ENCODE assay signal across 1 cellular context in genomic region chr9:137666950-137667670, GRCh38.
TF ChIP-seq lines count a peak whose summit lies in the region.

No MANE protein-coding gene starts in this region.

TF ChIP-seq in WTC11, 78 proteins besides CTCF, POLR2A, EP300 and RAD21 (continued from another document and continues in another):
- TF ChIP-seq, protein P1, sequence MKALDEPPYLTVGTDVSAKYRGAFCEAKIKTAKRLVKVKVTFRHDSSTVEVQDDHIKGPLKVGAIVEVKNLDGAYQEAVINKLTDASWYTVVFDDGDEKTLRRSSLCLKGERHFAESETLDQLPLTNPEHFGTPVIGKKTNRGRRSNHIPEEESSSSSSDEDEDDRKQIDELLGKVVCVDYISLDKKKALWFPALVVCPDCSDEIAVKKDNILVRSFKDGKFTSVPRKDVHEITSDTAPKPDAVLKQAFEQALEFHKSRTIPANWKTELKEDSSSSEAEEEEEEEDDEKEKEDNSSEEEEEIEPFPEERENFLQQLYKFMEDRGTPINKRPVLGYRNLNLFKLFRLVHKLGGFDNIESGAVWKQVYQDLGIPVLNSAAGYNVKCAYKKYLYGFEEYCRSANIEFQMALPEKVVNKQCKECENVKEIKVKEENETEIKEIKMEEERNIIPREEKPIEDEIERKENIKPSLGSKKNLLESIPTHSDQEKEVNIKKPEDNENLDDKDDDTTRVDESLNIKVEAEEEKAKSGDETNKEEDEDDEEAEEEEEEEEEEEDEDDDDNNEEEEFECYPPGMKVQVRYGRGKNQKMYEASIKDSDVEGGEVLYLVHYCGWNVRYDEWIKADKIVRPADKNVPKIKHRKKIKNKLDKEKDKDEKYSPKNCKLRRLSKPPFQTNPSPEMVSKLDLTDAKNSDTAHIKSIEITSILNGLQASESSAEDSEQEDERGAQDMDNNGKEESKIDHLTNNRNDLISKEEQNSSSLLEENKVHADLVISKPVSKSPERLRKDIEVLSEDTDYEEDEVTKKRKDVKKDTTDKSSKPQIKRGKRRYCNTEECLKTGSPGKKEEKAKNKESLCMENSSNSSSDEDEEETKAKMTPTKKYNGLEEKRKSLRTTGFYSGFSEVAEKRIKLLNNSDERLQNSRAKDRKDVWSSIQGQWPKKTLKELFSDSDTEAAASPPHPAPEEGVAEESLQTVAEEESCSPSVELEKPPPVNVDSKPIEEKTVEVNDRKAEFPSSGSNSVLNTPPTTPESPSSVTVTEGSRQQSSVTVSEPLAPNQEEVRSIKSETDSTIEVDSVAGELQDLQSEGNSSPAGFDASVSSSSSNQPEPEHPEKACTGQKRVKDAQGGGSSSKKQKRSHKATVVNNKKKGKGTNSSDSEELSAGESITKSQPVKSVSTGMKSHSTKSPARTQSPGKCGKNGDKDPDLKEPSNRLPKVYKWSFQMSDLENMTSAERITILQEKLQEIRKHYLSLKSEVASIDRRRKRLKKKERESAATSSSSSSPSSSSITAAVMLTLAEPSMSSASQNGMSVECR (CRISPR knock-in tag; IDR thresholded peaks at IDR 0.05; ENCODE audit: borderline replicate concordance), result no peak
- TF ChIP-seq TP53 (CRISPR knock-in tag; IDR thresholded peaks at IDR 0.05) (no peak), FOXJ3 (CRISPR knock-in tag; IDR thresholded peaks at IDR 0.05; ENCODE audit: borderline replicate concordance) (no peak), E2F1 (CRISPR knock-in tag; IDR thresholded peaks at IDR 0.05) (no peak), STAT6 (CRISPR knock-in tag; conservative IDR thresholded peaks at IDR 0.05; ENCODE audit: low read depth) (no peak), ZNF416 (CRISPR knock-in tag; IDR thresholded peaks at IDR 0.05) (no peak), NFE2L1 (CRISPR knock-in tag; IDR thresholded peaks at IDR 0.05) (no peak), TEAD1 (CRISPR knock-in tag; IDR thresholded peaks at IDR 0.05) (peak; percentile 77), SP1 (CRISPR knock-in tag; conservative IDR thresholded peaks at IDR 0.05) (peak; percentile 59), ZNF423 (CRISPR knock-in tag; IDR thresholded peaks at IDR 0.05) (peak; percentile 71), ZNF219 (CRISPR knock-in tag; IDR thresholded peaks at IDR 0.05; ENCODE audit: borderline replicate concordance) (no peak), USF2 (CRISPR knock-in tag; IDR thresholded peaks at IDR 0.05) (peak; percentile 85), USF1 (CRISPR knock-in tag; IDR thresholded peaks at IDR 0.05) (peak; percentile 83), RORB (CRISPR knock-in tag; IDR thresholded peaks at IDR 0.05) (no peak), IRF2 (CRISPR knock-in tag; IDR thresholded peaks at IDR 0.05; ENCODE audit: borderline replicate concordance, low read depth) (no peak), ETV6 (CRISPR knock-in tag; IDR thresholded peaks at IDR 0.05) (peak; percentile 89; the same call in 1 of the 2 replicates), ERG (CRISPR knock-in tag; IDR thresholded peaks at IDR 0.05) (no peak), SMAD3 (CRISPR knock-in tag; IDR thresholded peaks at IDR 0.05; ENCODE audit: borderline replicate concordance) (0 out of 2 replicates have a peak, but pooled peaks have one; percentile 5)
- TF ChIP-seq, protein P2, sequence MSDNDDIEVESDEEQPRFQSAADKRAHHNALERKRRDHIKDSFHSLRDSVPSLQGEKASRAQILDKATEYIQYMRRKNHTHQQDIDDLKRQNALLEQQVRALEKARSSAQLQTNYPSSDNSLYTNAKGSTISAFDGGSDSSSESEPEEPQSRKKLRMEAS (CRISPR knock-in tag; IDR thresholded peaks at IDR 0.05), result peak; percentile 67
- TF ChIP-seq, protein P3, sequence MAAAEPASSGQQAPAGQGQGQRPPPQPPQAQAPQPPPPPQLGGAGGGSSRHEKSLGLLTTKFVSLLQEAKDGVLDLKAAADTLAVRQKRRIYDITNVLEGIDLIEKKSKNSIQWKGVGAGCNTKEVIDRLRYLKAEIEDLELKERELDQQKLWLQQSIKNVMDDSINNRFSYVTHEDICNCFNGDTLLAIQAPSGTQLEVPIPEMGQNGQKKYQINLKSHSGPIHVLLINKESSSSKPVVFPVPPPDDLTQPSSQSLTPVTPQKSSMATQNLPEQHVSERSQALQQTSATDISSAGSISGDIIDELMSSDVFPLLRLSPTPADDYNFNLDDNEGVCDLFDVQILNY (CRISPR knock-in tag; IDR thresholded peaks at IDR 0.05), result no peak
- TF ChIP-seq, protein P4, sequence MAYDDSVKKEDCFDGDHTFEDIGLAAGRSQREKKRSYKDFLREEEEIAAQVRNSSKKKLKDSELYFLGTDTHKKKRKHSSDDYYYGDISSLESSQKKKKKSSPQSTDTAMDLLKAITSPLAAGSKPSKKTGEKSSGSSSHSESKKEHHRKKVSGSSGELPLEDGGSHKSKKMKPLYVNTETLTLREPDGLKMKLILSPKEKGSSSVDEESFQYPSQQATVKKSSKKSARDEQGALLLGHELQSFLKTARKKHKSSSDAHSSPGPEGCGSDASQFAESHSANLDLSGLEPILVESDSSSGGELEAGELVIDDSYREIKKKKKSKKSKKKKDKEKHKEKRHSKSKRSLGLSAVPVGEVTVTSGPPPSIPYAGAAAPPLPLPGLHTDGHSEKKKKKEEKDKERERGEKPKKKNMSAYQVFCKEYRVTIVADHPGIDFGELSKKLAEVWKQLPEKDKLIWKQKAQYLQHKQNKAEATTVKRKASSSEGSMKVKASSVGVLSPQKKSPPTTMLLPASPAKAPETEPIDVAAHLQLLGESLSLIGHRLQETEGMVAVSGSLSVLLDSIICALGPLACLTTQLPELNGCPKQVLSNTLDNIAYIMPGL (CRISPR knock-in tag; IDR thresholded peaks at IDR 0.05), result no peak
- TF ChIP-seq, protein P5, sequence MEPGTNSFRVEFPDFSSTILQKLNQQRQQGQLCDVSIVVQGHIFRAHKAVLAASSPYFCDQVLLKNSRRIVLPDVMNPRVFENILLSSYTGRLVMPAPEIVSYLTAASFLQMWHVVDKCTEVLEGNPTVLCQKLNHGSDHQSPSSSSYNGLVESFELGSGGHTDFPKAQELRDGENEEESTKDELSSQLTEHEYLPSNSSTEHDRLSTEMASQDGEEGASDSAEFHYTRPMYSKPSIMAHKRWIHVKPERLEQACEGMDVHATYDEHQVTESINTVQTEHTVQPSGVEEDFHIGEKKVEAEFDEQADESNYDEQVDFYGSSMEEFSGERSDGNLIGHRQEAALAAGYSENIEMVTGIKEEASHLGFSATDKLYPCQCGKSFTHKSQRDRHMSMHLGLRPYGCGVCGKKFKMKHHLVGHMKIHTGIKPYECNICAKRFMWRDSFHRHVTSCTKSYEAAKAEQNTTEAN (CRISPR knock-in tag; IDR thresholded peaks at IDR 0.05), result no peak
- TF ChIP-seq, protein P6, sequence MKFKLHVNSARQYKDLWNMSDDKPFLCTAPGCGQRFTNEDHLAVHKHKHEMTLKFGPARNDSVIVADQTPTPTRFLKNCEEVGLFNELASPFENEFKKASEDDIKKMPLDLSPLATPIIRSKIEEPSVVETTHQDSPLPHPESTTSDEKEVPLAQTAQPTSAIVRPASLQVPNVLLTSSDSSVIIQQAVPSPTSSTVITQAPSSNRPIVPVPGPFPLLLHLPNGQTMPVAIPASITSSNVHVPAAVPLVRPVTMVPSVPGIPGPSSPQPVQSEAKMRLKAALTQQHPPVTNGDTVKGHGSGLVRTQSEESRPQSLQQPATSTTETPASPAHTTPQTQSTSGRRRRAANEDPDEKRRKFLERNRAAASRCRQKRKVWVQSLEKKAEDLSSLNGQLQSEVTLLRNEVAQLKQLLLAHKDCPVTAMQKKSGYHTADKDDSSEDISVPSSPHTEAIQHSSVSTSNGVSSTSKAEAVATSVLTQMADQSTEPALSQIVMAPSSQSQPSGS (CRISPR knock-in tag; IDR thresholded peaks at IDR 0.05; ENCODE audit: borderline replicate concordance, low read depth), result no peak
- TF ChIP-seq, protein P7, sequence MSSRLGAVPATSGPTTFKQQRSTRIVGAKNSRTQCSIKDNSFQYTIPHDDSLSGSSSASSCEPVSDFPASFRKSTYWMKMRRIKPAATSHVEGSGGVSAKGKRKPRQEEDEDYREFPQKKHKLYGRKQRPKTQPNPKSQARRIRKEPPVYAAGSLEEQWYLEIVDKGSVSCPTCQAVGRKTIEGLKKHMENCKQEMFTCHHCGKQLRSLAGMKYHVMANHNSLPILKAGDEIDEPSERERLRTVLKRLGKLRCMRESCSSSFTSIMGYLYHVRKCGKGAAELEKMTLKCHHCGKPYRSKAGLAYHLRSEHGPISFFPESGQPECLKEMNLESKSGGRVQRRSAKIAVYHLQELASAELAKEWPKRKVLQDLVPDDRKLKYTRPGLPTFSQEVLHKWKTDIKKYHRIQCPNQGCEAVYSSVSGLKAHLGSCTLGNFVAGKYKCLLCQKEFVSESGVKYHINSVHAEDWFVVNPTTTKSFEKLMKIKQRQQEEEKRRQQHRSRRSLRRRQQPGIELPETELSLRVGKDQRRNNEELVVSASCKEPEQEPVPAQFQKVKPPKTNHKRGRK (CRISPR knock-in tag; IDR thresholded peaks at IDR 0.05; ENCODE audit: borderline replicate concordance), result no peak
- TF ChIP-seq, protein P8, sequence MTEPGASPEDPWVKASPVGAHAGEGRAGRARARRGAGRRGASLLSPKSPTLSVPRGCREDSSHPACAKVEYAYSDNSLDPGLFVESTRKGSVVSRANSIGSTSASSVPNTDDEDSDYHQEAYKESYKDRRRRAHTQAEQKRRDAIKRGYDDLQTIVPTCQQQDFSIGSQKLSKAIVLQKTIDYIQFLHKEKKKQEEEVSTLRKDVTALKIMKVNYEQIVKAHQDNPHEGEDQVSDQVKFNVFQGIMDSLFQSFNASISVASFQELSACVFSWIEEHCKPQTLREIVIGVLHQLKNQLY (CRISPR knock-in tag; IDR thresholded peaks at IDR 0.05), result no peak
- TF ChIP-seq, protein P9, sequence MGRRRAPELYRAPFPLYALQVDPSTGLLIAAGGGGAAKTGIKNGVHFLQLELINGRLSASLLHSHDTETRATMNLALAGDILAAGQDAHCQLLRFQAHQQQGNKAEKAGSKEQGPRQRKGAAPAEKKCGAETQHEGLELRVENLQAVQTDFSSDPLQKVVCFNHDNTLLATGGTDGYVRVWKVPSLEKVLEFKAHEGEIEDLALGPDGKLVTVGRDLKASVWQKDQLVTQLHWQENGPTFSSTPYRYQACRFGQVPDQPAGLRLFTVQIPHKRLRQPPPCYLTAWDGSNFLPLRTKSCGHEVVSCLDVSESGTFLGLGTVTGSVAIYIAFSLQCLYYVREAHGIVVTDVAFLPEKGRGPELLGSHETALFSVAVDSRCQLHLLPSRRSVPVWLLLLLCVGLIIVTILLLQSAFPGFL (CRISPR knock-in tag; IDR thresholded peaks at IDR 0.05; ENCODE audit: borderline replicate concordance), result no peak
- TF ChIP-seq, protein P10, sequence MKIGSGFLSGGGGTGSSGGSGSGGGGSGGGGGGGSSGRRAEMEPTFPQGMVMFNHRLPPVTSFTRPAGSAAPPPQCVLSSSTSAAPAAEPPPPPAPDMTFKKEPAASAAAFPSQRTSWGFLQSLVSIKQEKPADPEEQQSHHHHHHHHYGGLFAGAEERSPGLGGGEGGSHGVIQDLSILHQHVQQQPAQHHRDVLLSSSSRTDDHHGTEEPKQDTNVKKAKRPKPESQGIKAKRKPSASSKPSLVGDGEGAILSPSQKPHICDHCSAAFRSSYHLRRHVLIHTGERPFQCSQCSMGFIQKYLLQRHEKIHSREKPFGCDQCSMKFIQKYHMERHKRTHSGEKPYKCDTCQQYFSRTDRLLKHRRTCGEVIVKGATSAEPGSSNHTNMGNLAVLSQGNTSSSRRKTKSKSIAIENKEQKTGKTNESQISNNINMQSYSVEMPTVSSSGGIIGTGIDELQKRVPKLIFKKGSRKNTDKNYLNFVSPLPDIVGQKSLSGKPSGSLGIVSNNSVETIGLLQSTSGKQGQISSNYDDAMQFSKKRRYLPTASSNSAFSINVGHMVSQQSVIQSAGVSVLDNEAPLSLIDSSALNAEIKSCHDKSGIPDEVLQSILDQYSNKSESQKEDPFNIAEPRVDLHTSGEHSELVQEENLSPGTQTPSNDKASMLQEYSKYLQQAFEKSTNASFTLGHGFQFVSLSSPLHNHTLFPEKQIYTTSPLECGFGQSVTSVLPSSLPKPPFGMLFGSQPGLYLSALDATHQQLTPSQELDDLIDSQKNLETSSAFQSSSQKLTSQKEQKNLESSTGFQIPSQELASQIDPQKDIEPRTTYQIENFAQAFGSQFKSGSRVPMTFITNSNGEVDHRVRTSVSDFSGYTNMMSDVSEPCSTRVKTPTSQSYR (CRISPR knock-in tag; IDR thresholded peaks at IDR 0.05), result peak; percentile 96
